Comparison of ENCODE assay signal across 1 cellular context in genomic region chr2:84944257-84944909, GRCh38.
TF ChIP-seq lines count a peak whose summit lies in the region.

No MANE protein-coding gene starts in this region.

TF ChIP-seq in HCT116, 20 proteins besides CTCF, POLR2A, EP300 and RAD21:
- TF ChIP-seq EGR1 (IDR thresholded peaks at IDR 0.05; ENCODE audit: low read depth) (no peak), CBX3 (IDR thresholded peaks at IDR 0.05; ENCODE audit: low read depth) (no peak), SP1 (IDR thresholded peaks at IDR 0.05; ENCODE audit: low read depth) (no peak), MAX (IDR thresholded peaks at IDR 0.05) (no peak), ZBTB33 (IDR thresholded peaks at IDR 0.05; ENCODE audit: extremely low read depth, insufficient replicate concordance, low read length) (no peak), FOSL1 (IDR thresholded peaks at IDR 0.05; ENCODE audit: low read depth) (no peak), ELF1 (IDR thresholded peaks at IDR 0.05; ENCODE audit: borderline replicate concordance, low read depth) (no peak), YY1 (IDR thresholded peaks at IDR 0.05; ENCODE audit: extremely low read depth, insufficient replicate concordance, low read depth, low read length) (no peak), ATF3 (IDR thresholded peaks at IDR 0.05) (no peak), ZFX (IDR thresholded peaks at IDR 0.05) (no peak), SIN3A (IDR thresholded peaks at IDR 0.05; ENCODE audit: low read depth) (no peak), TCF7L2 (IDR thresholded peaks at IDR 0.05; ENCODE audit: borderline replicate concordance, extremely low read depth, insufficient read depth, insufficient read length) (no peak), EZH2 (IDR thresholded peaks at IDR 0.05) (no peak), ZNF274 (IDR thresholded peaks at IDR 0.05; ENCODE audit: low read depth, low read length) (no peak)
